Comparison of ENCODE assay signal across 34 cellular contexts in genomic region chr6:166157930-166158617, GRCh38. TPM values are rescaled to one million over a fixed set of nuclear protein-coding genes. Genes with fewer than 3 reads are reported as not detected.
DNase-seq lines count a peak whose midpoint lies in the region; ATAC-seq, FAIRE-seq and TF ChIP-seq lines count a peak whose summit lies in the region.
"Had no signal": no experiment of that assay in that cellular context is flagged by ENCODE, and none has a peak within 500 bp of the region (broad histone marks: within the 10 kb centered on the region; RNA-seq: fewer than 3 reads in every experiment).

No MANE protein-coding gene starts in this region.

- H3K4me2 ChIP-seq in DOHH2 (ENCODE audit: low read length) (peak overlapping the region; percentile 10), IMR-90 (ENCODE audit: low read depth, low read length) (no peak overlapping the region), neural progenitor cell (no peak overlapping the region)
- H3K4me2 ChIP-seq: BLaER1 treated with 17β-estradiol and CSF1 and Interleukin-3, amounts not matched to agents 10 nM and 100 nM; PC-9 had no signal

- no peak overlapping the region for H4K8ac ChIP-seq in IMR-90 (ENCODE audit: low read depth in 2 of 2, low read length in 2 of 2)

- H3K79me2 ChIP-seq in DOHH2 (ENCODE audit: control insufficient read depth, low read length) (no peaks in the 10 kb centered on the region), neural progenitor cell (ENCODE audit: low read depth) (no peaks in the 10 kb centered on the region)

- H3K4me1 ChIP-seq in DOHH2 (ENCODE audit: control insufficient read depth, low read length) = peaks cover 17% of the 10 kb centered on the region
- H3K4me1 ChIP-seq in IMR-90 (ENCODE audit: control insufficient read depth, insufficient read depth, low read length) = no peaks in the 10 kb centered on the region
- H3K4me1 ChIP-seq in neural progenitor cell = no peaks in the 10 kb centered on the region
- H3K4me1 ChIP-seq in Caco-2 = no peaks in the 10 kb centered on the region

- no peak for FAIRE-seq in frontal cortex (lab: Jason Lieb, UNC)
- FAIRE-seq: GM12892, H54, HepG2, K562 had no signal

- H3K4me3 ChIP-seq in DOHH2 (ENCODE audit: low read length) (no peak overlapping the region), IMR-90 (ENCODE audit: insufficient read depth, low read depth, low read length) (no peak overlapping the region), neural progenitor cell (no peak overlapping the region), Caco-2 (ENCODE audit: low read depth, low read length) (no peak overlapping the region)
- H3K4me3 ChIP-seq: BLaER1 treated with 17β-estradiol and CSF1 and Interleukin-3, amounts not matched to agents 10 nM and 100 nM; K562; PC-9 had no signal

- H3K4me1 Mint-ChIP-seq in activated B cell treated with CpG ODN at 0.5 μM for 24 hours = peaks cover 8% of the 10 kb centered on the region
- H3K4me1 Mint-ChIP-seq in stimulated activated effector memory CD8-positive, alpha-beta T cell treated with anti-CD3 and anti-CD28 coated beads, Interleukin-12 subunit alpha, Interleukin-12 subunit beta, amount 100 ng/mL, for 72 hours = no peaks in the 10 kb centered on the region
- H3K4me1 Mint-ChIP-seq in neural progenitor cell = no peaks in the 10 kb centered on the region
- no peaks in the 10 kb centered on the region for H3K4me1 Mint-ChIP-seq in Caco-2 (ENCODE audit: low read depth, unreplicated experiment)
- H3K4me1 Mint-ChIP-seq: T-cell had no signal

- no peak overlapping the region for H3K27ac Mint-ChIP-seq in activated B cell treated with CpG ODN at 0.5 μM for 24 hours
- no peak overlapping the region for H3K27ac Mint-ChIP-seq in stimulated activated effector memory CD8-positive, alpha-beta T cell treated with anti-CD3 and anti-CD28 coated beads, Interleukin-12 subunit alpha, Interleukin-12 subunit beta, amount 100 ng/mL, for 72 hours
- no peak overlapping the region for H3K27ac Mint-ChIP-seq in neural progenitor cell
- H3K27ac Mint-ChIP-seq in Caco-2 (ENCODE audit: unreplicated experiment) = no peak overlapping the region
- H3K27ac Mint-ChIP-seq: CD4-positive, alpha-beta T cell; T-cell had no signal

- WGBS in IMR-90 (ENCODE audit: extremely low coverage in 2 of 2, insufficient read length in 1 of 2), 2 experiments = 89% methylated on average over 14 of the region's 28 CpGs; no CpG with 5 or more reads in 1 of the 2 experiments

- H3K9me1 ChIP-seq in IMR-90 (ENCODE audit: insufficient read depth, low read length) = no peaks in the 10 kb centered on the region

- no peak overlapping the region for H3K4ac ChIP-seq in IMR-90 (ENCODE audit: low read depth, low read length)

- H3K4me3 Mint-ChIP-seq in activated B cell treated with CpG ODN at 0.5 μM for 24 hours (no peak overlapping the region), neural progenitor cell (no peak overlapping the region), Caco-2 (ENCODE audit: unreplicated experiment) (no peak overlapping the region)
- H3K4me3 Mint-ChIP-seq in stimulated activated effector memory CD8-positive, alpha-beta T cell treated with anti-CD3 and anti-CD28 coated beads, Interleukin-12 subunit alpha, Interleukin-12 subunit beta, amount 100 ng/mL, for 72 hours = no peak overlapping the region
- H3K4me3 Mint-ChIP-seq: CD4-positive, alpha-beta T cell; T-cell had no signal

- peak overlapping the region; percentile 11 for H2AFZ ChIP-seq in IMR-90 (replicated peaks; ENCODE audit: low read length, poor library complexity)
- no peak overlapping the region for H2AFZ ChIP-seq in neural progenitor cell (replicated peaks)
- H2AFZ ChIP-seq: PC-9 had no signal

- no TSS peak for BruUV-seq in IMR-90 (replicated peaks; lab: Mats Ljungman, UMichigan)
- no TSS peak for BruUV-seq in Caco-2 (replicated peaks; lab: Mats Ljungman, UMichigan)

- no peak overlapping the region for H2BK120ac ChIP-seq in IMR-90 (ENCODE audit: low read depth, low read length)

- H2BK5ac ChIP-seq in IMR-90 (ENCODE audit: low read depth, low read length, poor library complexity, severe bottlenecking) = no peak overlapping the region

- no peak overlapping the region for H3K18ac ChIP-seq in IMR-90 (ENCODE audit: low read depth, low read length)

- no peaks in the 10 kb centered on the region for H3K36me3 ChIP-seq in DOHH2 (ENCODE audit: control insufficient read depth, low read length)
- H3K36me3 ChIP-seq in IMR-90 (ENCODE audit: control insufficient read depth, insufficient read depth, low read length) = no peaks in the 10 kb centered on the region
- H3K36me3 ChIP-seq in neural progenitor cell = no peaks in the 10 kb centered on the region
- no peaks in the 10 kb centered on the region for H3K36me3 ChIP-seq in Caco-2 (ENCODE audit: control insufficient read depth, insufficient read depth, low read length)
- H3K36me3 ChIP-seq: BLaER1 treated with 17β-estradiol and CSF1 and Interleukin-3, amounts not matched to agents 10 nM and 100 nM had no signal

- H2BK15ac ChIP-seq in IMR-90 (ENCODE audit: low read depth, low read length) = no peak overlapping the region

- DNase-seq in IMR-90 = no peak
- DNase-seq in activated B cell treated with CpG ODN at 0.5 μM for 24 hours = no peak
- no peak for DNase-seq in stimulated activated effector memory CD8-positive, alpha-beta T cell treated with anti-CD3 and anti-CD28 coated beads, Interleukin-12 subunit alpha, Interleukin-12 subunit beta, amount 100 ng/mL, for 72 hours (ENCODE audit: low spot score in 2 of 2)
- no peak for DNase-seq in neural progenitor cell (ENCODE audit: low spot score)
- DNase-seq in Caco-2 = no peak
- no peak for DNase-seq in frontal cortex (ENCODE audit: low spot score in 2 of 2)
- no peak for DNase-seq in NCI-H2227 treated with DMSO at 0.1 percent for 48 hours (lab: John Stamatoyannopoulos, UW)
- DNase-seq: CD4-positive, alpha-beta T cell; EL; GF-D8; MM.1S; NCI-H1048; NCI-H1417; NCI-H1694; NCI-H2081; NCI-H226; NCI-H524; NCI-H774; NK-92 treated with Interleukin-12 subunit alpha and Interleukin-12 subunit beta, amount 100 ng/mL, for 24 hours; PC-9; Right ventricle myocardium superior; T-cell had no signal

- H3K9me3 ChIP-seq in DOHH2 (ENCODE audit: control insufficient read depth, insufficient read depth, low read length) (no peaks in the 10 kb centered on the region), IMR-90 (ENCODE audit: control insufficient read depth, insufficient read depth, low read length) (no peaks in the 10 kb centered on the region), neural progenitor cell (ENCODE audit: low read depth) (no peaks in the 10 kb centered on the region), Caco-2 (no peaks in the 10 kb centered on the region)
- H3K9me3 ChIP-seq: BLaER1 treated with 17β-estradiol and CSF1 and Interleukin-3, amounts not matched to agents 10 nM and 100 nM had no signal

- in situ Hi-C loops in IMR-90 (cut with MboI; ENCODE audit: low sequenced_read_pairs) = no loop called here

- H3K27me3 Mint-ChIP-seq in activated B cell treated with CpG ODN at 0.5 μM for 24 hours (peaks cover 28% of the 10 kb centered on the region), neural progenitor cell (ENCODE audit: insufficient read depth, low read depth) (peaks cover 10% of the 10 kb centered on the region), Caco-2 (ENCODE audit: insufficient read depth, unreplicated experiment) (peaks cover 2% of the 10 kb centered on the region)

- no peaks in the 10 kb centered on the region for H3K9me3 Mint-ChIP-seq in activated B cell treated with CpG ODN at 0.5 μM for 24 hours
- no peaks in the 10 kb centered on the region for H3K9me3 Mint-ChIP-seq in stimulated activated effector memory CD8-positive, alpha-beta T cell treated with anti-CD3 and anti-CD28 coated beads, Interleukin-12 subunit alpha, Interleukin-12 subunit beta, amount 100 ng/mL, for 72 hours
- no peaks in the 10 kb centered on the region for H3K9me3 Mint-ChIP-seq in neural progenitor cell
- H3K9me3 Mint-ChIP-seq in Caco-2 (ENCODE audit: unreplicated experiment) = no peaks in the 10 kb centered on the region
- H3K9me3 Mint-ChIP-seq: CD4-positive, alpha-beta T cell; T-cell had no signal

- no peaks in the 10 kb centered on the region for H3K79me1 ChIP-seq in IMR-90 (ENCODE audit: low read depth in 1 of 2, low read length in 2 of 2)

- H3K23ac ChIP-seq in IMR-90 (ENCODE audit: low read depth, low read length) = no peak overlapping the region

- H3K9ac ChIP-seq in IMR-90 (ENCODE audit: low read depth, low read length) (no peak overlapping the region), neural progenitor cell (no peak overlapping the region)
- H3K9ac ChIP-seq: BLaER1 treated with 17β-estradiol and CSF1 and Interleukin-3, amounts not matched to agents 10 nM and 100 nM had no signal

- dilution Hi-C loops in IMR-90 (cut with HindIII; ENCODE audit: low sequenced_read_pairs, unreplicated experiment) = no loop called here

- H3F3A ChIP-seq in DOHH2 (ENCODE audit: control insufficient read depth, insufficient read depth) (no peaks in the 10 kb centered on the region), neural progenitor cell (ENCODE audit: low read depth) (no peaks in the 10 kb centered on the region)

- no peak for TF ChIP-seq RAD21 in IMR-90 (IDR thresholded peaks at IDR 0.05; ENCODE audit: low read length)

- H4K5ac ChIP-seq in IMR-90 (ENCODE audit: low read depth, low read length) = no peak overlapping the region

- no peak overlapping the region for H4K91ac ChIP-seq in IMR-90 (ENCODE audit: insufficient read depth, low read depth, low read length)

- H4K20me1 ChIP-seq in DOHH2 (ENCODE audit: control insufficient read depth, insufficient read depth, low read depth, low read length) (no peaks in the 10 kb centered on the region), IMR-90 (ENCODE audit: insufficient read depth, low read length) (no peaks in the 10 kb centered on the region), neural progenitor cell (ENCODE audit: low read depth) (no peaks in the 10 kb centered on the region)
- H4K20me1 ChIP-seq: BLaER1 treated with 17β-estradiol and CSF1 and Interleukin-3, amounts not matched to agents 10 nM and 100 nM had no signal

- intact Hi-C loops in IMR-90 (cut with micrococcal nuclease) (loop anchor here (1.0 kb wide), 1 partner anchor 242 kb away; no protein-coding TSS in a partner anchor), activated B cell treated with CpG ODN at 0.5 μM for 24 hours (cut with micrococcal nuclease) (loop anchor here (2.0 to 5.0 kb wide), 2 partner anchors 119 to 243 kb away; no protein-coding TSS in a partner anchor), Caco-2 (cut with micrococcal nuclease; ENCODE audit: unreplicated experiment) (loop anchor here (1.0 to 5.0 kb wide), 2 partner anchors 119 to 242 kb away; no protein-coding TSS in a partner anchor)

- H3K27ac ChIP-seq in DOHH2 (ENCODE audit: low read depth, low read length) (no peak overlapping the region), IMR-90 (ENCODE audit: insufficient read depth, low read length) (no peak overlapping the region), neural progenitor cell (no peak overlapping the region)
- H3K27ac ChIP-seq: BLaER1 treated with 17β-estradiol and CSF1 and Interleukin-3, amounts not matched to agents 10 nM and 100 nM; PC-9 had no signal

- CTCF ChIA-PET in IMR-90 (lab: Yijun Ruan, JAX) (no interaction called here), activated B cell treated with CpG ODN at 0.5 μM for 24 hours (lab: Charles Lee) (interaction anchor here (2.5 kb wide), 1 partner anchor 243 kb away, joined by 7 read pairs; no protein-coding TSS in a partner anchor), Caco-2 (lab: Charles Lee) (interaction anchor here (1.3 kb wide), 1 partner anchor 37 kb away, joined by 4 read pairs; no protein-coding TSS in a partner anchor)

- no peak for ATAC-seq in IMR-90 (ENCODE audit: low read depth)
- peak; percentile 29 for ATAC-seq in activated B cell treated with CpG ODN at 0.5 μM for 24 hours (ENCODE audit: low read depth)
- ATAC-seq in stimulated activated effector memory CD8-positive, alpha-beta T cell treated with anti-CD3 and anti-CD28 coated beads, Interleukin-12 subunit alpha, Interleukin-12 subunit beta, amount 100 ng/mL, for 72 hours = peak; percentile 11
- ATAC-seq: K562, T-cell had no signal

- no peak overlapping the region for H3K14ac ChIP-seq in IMR-90 (replicated peaks; ENCODE audit: low read depth, low read length)

- no peaks in the 10 kb centered on the region for H3K27me3 ChIP-seq in DOHH2 (ENCODE audit: control insufficient read depth, low read length)
- H3K27me3 ChIP-seq in IMR-90 (ENCODE audit: control insufficient read depth, insufficient read depth, low read length) = peaks cover 5% of the 10 kb centered on the region; the same call in 1 of the 2 replicates
- H3K27me3 ChIP-seq in neural progenitor cell = peaks cover 11% of the 10 kb centered on the region
- H3K27me3 ChIP-seq in Caco-2 (replicated peaks; ENCODE audit: control insufficient read depth, insufficient read depth, low read length) = no peaks in the 10 kb centered on the region; the same call in 1 of the 2 replicates
- H3K27me3 ChIP-seq: BLaER1 treated with 17β-estradiol and CSF1 and Interleukin-3, amounts not matched to agents 10 nM and 100 nM had no signal

- H2BK20ac ChIP-seq in IMR-90 (ENCODE audit: low read depth, low read length) = no peak overlapping the region

- H2AK9ac ChIP-seq in IMR-90 (replicated peaks; ENCODE audit: low read depth, low read length, poor library complexity) = no peak overlapping the region

- H3K36me3 Mint-ChIP-seq in activated B cell treated with CpG ODN at 0.5 μM for 24 hours (ENCODE audit: low read depth) (no peaks in the 10 kb centered on the region), neural progenitor cell (no peaks in the 10 kb centered on the region), Caco-2 (ENCODE audit: insufficient read depth, unreplicated experiment) (no peaks in the 10 kb centered on the region)
- no peaks in the 10 kb centered on the region for H3K36me3 Mint-ChIP-seq in stimulated activated effector memory CD8-positive, alpha-beta T cell treated with anti-CD3 and anti-CD28 coated beads, Interleukin-12 subunit alpha, Interleukin-12 subunit beta, amount 100 ng/mL, for 72 hours
- H3K36me3 Mint-ChIP-seq: T-cell had no signal

- H2AK5ac ChIP-seq in IMR-90 (ENCODE audit: low read depth, low read length) = no peak overlapping the region

- no peak overlapping the region for H3K56ac ChIP-seq in IMR-90 (ENCODE audit: extremely low read depth, insufficient read depth, low read length)

- H3K9me2 ChIP-seq in DOHH2 (replicated peaks; ENCODE audit: control insufficient read depth, low read length) = no peaks in the 10 kb centered on the region

- POLR2A ChIA-PET in IMR-90 (lab: Charles Lee; ENCODE audit: unreplicated experiment) = no interaction called here
- POLR2A ChIA-PET in activated B cell treated with CpG ODN at 0.5 μM for 24 hours (lab: Charles Lee) = no interaction called here
- POLR2A ChIA-PET in Caco-2 (lab: Charles Lee) = no interaction called here

- TF ChIP-seq POLR2A in IMR-90 (IDR thresholded peaks at IDR 0.05; ENCODE audit: low read depth, low read length) = no peak

- TF ChIP-seq CTCF in DOHH2 (IDR thresholded peaks at IDR 0.05; ENCODE audit: low read depth, low read length, poor library complexity, severe bottlenecking) (no peak), IMR-90 (conservative IDR thresholded peaks at IDR 0.05; ENCODE audit: low read depth, low read length) (no peak), activated B cell treated with CpG ODN at 0.5 μM for 24 hours (IDR thresholded peaks at IDR 0.05) (no peak), neural progenitor cell (IDR thresholded peaks at IDR 0.05) (no peak), Caco-2 (IDR thresholded peaks at IDR 0.05; ENCODE audit: insufficient read depth in 1 of 2, low read depth in 1 of 2, low read length in 1 of 2, severe bottlenecking in 1 of 2, unreplicated experiment in 1 of 2) (no peak)

RNA-seq across cellular contexts. Expression of gene TBXT, which starts 9.6 kb away (rescaled TPM):
- total RNA-seq in IMR-90 (2012; rRNA removed) (not detected in 2 replicates), activated B cell treated with CpG ODN at 0.5 μM for 24 hours (0.10 and 0.24 TPM in 2 replicates), neural progenitor cell (ENCODE audit: low replicate concordance) (not detected in 2 replicates), Caco-2 (2022) (not detected in 2 replicates), frontal cortex (not detected)
- polyA plus RNA-seq in IMR-90 (2012; rRNA removed) = not detected in 2 replicates
- polyA plus RNA-seq in IMR-90 (2012; cell fraction: cytosol; rRNA removed) = not detected in 2 replicates
- polyA plus RNA-seq in IMR-90 (2012; cell fraction: nucleus; rRNA removed; ENCODE audit: low replicate concordance) = not detected in 2 replicates
- total RNA-seq: A172; CD4-positive, alpha-beta T cell; HepG2; HT1080; K562; LHCN-M2; PC-9; Right ventricle myocardium superior; RPMI7951; SK-MEL-5; T-cell had no signal
- polyA plus RNA-seq: AG04450, HepG2, K562 had no signal
